ENCODE assay signal across 8 cellular contexts in genomic region chr4:104491396-104491821, GRCh38. TPM values are rescaled to one million over a fixed set of nuclear protein-coding genes. Genes with fewer than 3 reads are reported as not detected.
A peak's percentile ranks its signal among the peaks of the same experiment; 100 is the strongest.
DNase-seq lines count a peak whose midpoint lies in the region; ATAC-seq and TF ChIP-seq lines count a peak whose summit lies in the region.

No MANE protein-coding gene starts in this region.

- no peaks in the 10 kb centered on the region for H3K9me3 ChIP-seq in Caco-2

- TF ChIP-seq CTCF in Caco-2 (IDR thresholded peaks at IDR 0.05; ENCODE audit: insufficient read depth in 1 of 2, low read depth in 1 of 2, low read length in 1 of 2, severe bottlenecking in 1 of 2, unreplicated experiment in 1 of 2) = peak in 1 of 2 experiments; percentile 6

- POLR2A ChIA-PET in Caco-2 (lab: Charles Lee) = no interaction called here

- H3K4me3 ChIP-seq in Caco-2 (ENCODE audit: low read depth, low read length) = peak overlapping the region; percentile 64

- DNase-seq in Caco-2 (peak; percentile 40 to 57), T-helper 1 cell (peak in 3 of 5 donors; percentile 17 to 38 (median 29)), left kidney (ENCODE audit: low read depth, low spot score) (peak; percentile 83), NCI-H1048 (lab: John Stamatoyannopoulos, UW) (no peak)
- DNase-seq in central memory CD8-positive, alpha-beta T cell (ENCODE audit: low spot score in 2 of 2) = peak; percentile 14 to 21
- DNase-seq in stimulated activated naive CD8-positive, alpha-beta T cell treated with anti-CD3 and anti-CD28 coated beads, Interleukin-15, amount 100 ng/mL, for 72 hours = peak; percentile 23 to 24

- intact Hi-C loops in Caco-2 (cut with micrococcal nuclease; ENCODE audit: unreplicated experiment) = no loop called here

- H3K4me1 ChIP-seq in Caco-2 = peaks cover 15% of the 10 kb centered on the region

- H3K27me3 ChIP-seq in Caco-2 (replicated peaks; ENCODE audit: control insufficient read depth, insufficient read depth, low read length) = no peaks in the 10 kb centered on the region; the same call in 1 of the 2 replicates

- no peaks in the 10 kb centered on the region for H3K9me3 Mint-ChIP-seq in Caco-2 (ENCODE audit: unreplicated experiment)
- H3K9me3 Mint-ChIP-seq in central memory CD8-positive, alpha-beta T cell = no peaks in the 10 kb centered on the region
- no peaks in the 10 kb centered on the region for H3K9me3 Mint-ChIP-seq in stimulated activated naive CD8-positive, alpha-beta T cell treated with anti-CD3 and anti-CD28 coated beads, Interleukin-15, amount 100 ng/mL, for 72 hours

- no peaks in the 10 kb centered on the region for H3K27me3 Mint-ChIP-seq in Caco-2 (ENCODE audit: insufficient read depth, unreplicated experiment)
- H3K27me3 Mint-ChIP-seq in central memory CD8-positive, alpha-beta T cell = peaks cover 56% of the 10 kb centered on the region
- peaks cover 87% of the 10 kb centered on the region for H3K27me3 Mint-ChIP-seq in stimulated activated naive CD8-positive, alpha-beta T cell treated with anti-CD3 and anti-CD28 coated beads, Interleukin-15, amount 100 ng/mL, for 72 hours

- no peaks in the 10 kb centered on the region for H3K36me3 ChIP-seq in Caco-2 (ENCODE audit: control insufficient read depth, insufficient read depth, low read length)

- CTCF ChIA-PET in Caco-2 (lab: Charles Lee) = no interaction called here

- no TSS peak for BruUV-seq in Caco-2 (replicated peaks; lab: Mats Ljungman, UMichigan)

- ATAC-seq in GM19328 (IDR thresholded peaks at IDR 0.05; ENCODE audit: unreplicated experiment) = peak; percentile 25
- ATAC-seq in HG03280 (IDR thresholded peaks at IDR 0.05; ENCODE audit: unreplicated experiment) = peak; percentile 47
- peak; percentile 49 for ATAC-seq in central memory CD8-positive, alpha-beta T cell (replicated peaks; ENCODE audit: extremely low read depth, poor library complexity, severe bottlenecking)
- peak; percentile 63 for ATAC-seq in stimulated activated naive CD8-positive, alpha-beta T cell treated with anti-CD3 and anti-CD28 coated beads, Interleukin-15, amount 100 ng/mL, for 72 hours

- peak overlapping the region; percentile 80 for H3K4me3 Mint-ChIP-seq in Caco-2 (ENCODE audit: unreplicated experiment)
- peak overlapping the region; percentile 77 for H3K4me3 Mint-ChIP-seq in central memory CD8-positive, alpha-beta T cell
- peak overlapping the region; percentile 79 to 86 for H3K4me3 Mint-ChIP-seq in stimulated activated naive CD8-positive, alpha-beta T cell treated with anti-CD3 and anti-CD28 coated beads, Interleukin-15, amount 100 ng/mL, for 72 hours

- peaks cover 6% of the 10 kb centered on the region for H3K4me1 Mint-ChIP-seq in Caco-2 (ENCODE audit: low read depth, unreplicated experiment)
- peaks cover 34% of the 10 kb centered on the region for H3K4me1 Mint-ChIP-seq in central memory CD8-positive, alpha-beta T cell
- H3K4me1 Mint-ChIP-seq in stimulated activated naive CD8-positive, alpha-beta T cell treated with anti-CD3 and anti-CD28 coated beads, Interleukin-15, amount 100 ng/mL, for 72 hours = peaks cover 50% of the 10 kb centered on the region

- H3K36me3 Mint-ChIP-seq in Caco-2 (ENCODE audit: insufficient read depth, unreplicated experiment) = peaks cover 13% of the 10 kb centered on the region
- peaks cover 6% of the 10 kb centered on the region for H3K36me3 Mint-ChIP-seq in central memory CD8-positive, alpha-beta T cell (ENCODE audit: insufficient read depth)

- no peak overlapping the region for H3K27ac Mint-ChIP-seq in Caco-2 (ENCODE audit: unreplicated experiment)
- H3K27ac Mint-ChIP-seq in central memory CD8-positive, alpha-beta T cell (ENCODE audit: low read depth) = peak overlapping the region; percentile 13
- H3K27ac Mint-ChIP-seq in stimulated activated naive CD8-positive, alpha-beta T cell treated with anti-CD3 and anti-CD28 coated beads, Interleukin-15, amount 100 ng/mL, for 72 hours = no peak overlapping the region

RNA-seq across cellular contexts. Expression of gene CXXC4, which starts 3.3 kb away (rescaled TPM):
- total RNA-seq in Caco-2 (2022) = 2.9 and 3.1 TPM in 2 replicates
